19 cellular contexts compared by ENCODE assay signal in genomic region chr2:144937066-144937465, GRCh38.
"Had no signal": no experiment of that assay in that cellular context is flagged by ENCODE, and none has a peak within 500 bp of the region (broad histone marks: within the 10 kb centered on the region; RNA-seq: fewer than 3 reads in every experiment).

No MANE protein-coding gene starts in this region.

- H3K36me3 Mint-ChIP-seq: activated naive CD8-positive, alpha-beta T cell treated with anti-CD3 and anti-CD28 coated beads, Interleukin-2, amount 10 ng/mL, durations not matched to agents 7 days and 5 days had no signal

- H3K36me3 ChIP-seq: right lobe of liver, upper lobe of left lung had no signal

- H3K27ac ChIP-seq: right lobe of liver had no signal

- H3K4me3 Mint-ChIP-seq: activated B cell treated with CpG ODN at 0.5 μM for 24 hours; activated CD8-positive, alpha-beta T cell treated with anti-CD3 and anti-CD28 coated beads for 36 hours; activated naive CD8-positive, alpha-beta T cell treated with anti-CD3 and anti-CD28 coated beads, Interleukin-2, amount 10 ng/mL, durations not matched to agents 7 days and 5 days; activated T-helper 17 cell treated with anti-CD3 and anti-CD28 coated beads, Interleukin-2, amount 50 U/mL, for 72 hours; neural crest cell; T-helper 2 cell treated with Interferon-gamma antibody and Interleukin-4, amounts not matched to agents 5 μg/mL and 100 μg/mL, for 36 hours had no signal

- ATAC-seq: activated CD8-positive, alpha-beta T cell treated with anti-CD3 and anti-CD28 coated beads for 36 hours; activated T-helper 17 cell treated with anti-CD3 and anti-CD28 coated beads, Interleukin-2, amount 50 U/mL, for 72 hours; left colon; psoas muscle; right lobe of liver had no signal

- H3K9me3 Mint-ChIP-seq: activated B cell treated with CpG ODN at 0.5 μM for 24 hours; activated CD8-positive, alpha-beta T cell treated with anti-CD3 and anti-CD28 coated beads for 36 hours; activated naive CD8-positive, alpha-beta T cell treated with anti-CD3 and anti-CD28 coated beads, Interleukin-2, amount 10 ng/mL, durations not matched to agents 7 days and 5 days; activated T-helper 17 cell treated with anti-CD3 and anti-CD28 coated beads, Interleukin-2, amount 50 U/mL, for 72 hours; T-helper 2 cell treated with Interferon-gamma antibody and Interleukin-4, amounts not matched to agents 5 μg/mL and 100 μg/mL, for 36 hours had no signal

- H3K27me3 Mint-ChIP-seq: activated B cell treated with CpG ODN at 0.5 μM for 24 hours; activated naive CD8-positive, alpha-beta T cell treated with anti-CD3 and anti-CD28 coated beads, Interleukin-2, amount 10 ng/mL, durations not matched to agents 7 days and 5 days; activated T-helper 17 cell treated with anti-CD3 and anti-CD28 coated beads, Interleukin-2, amount 50 U/mL, for 72 hours had no signal

- H3K4me1 Mint-ChIP-seq: activated naive CD8-positive, alpha-beta T cell treated with anti-CD3 and anti-CD28 coated beads, Interleukin-2, amount 10 ng/mL, durations not matched to agents 7 days and 5 days; activated T-helper 17 cell treated with anti-CD3 and anti-CD28 coated beads, Interleukin-2, amount 50 U/mL, for 72 hours had no signal

- H3K9me3 ChIP-seq: psoas muscle, right lobe of liver, upper lobe of left lung had no signal

- H3K27ac Mint-ChIP-seq: activated B cell treated with CpG ODN at 0.5 μM for 24 hours; activated CD8-positive, alpha-beta T cell treated with anti-CD3 and anti-CD28 coated beads for 36 hours; activated naive CD8-positive, alpha-beta T cell treated with anti-CD3 and anti-CD28 coated beads, Interleukin-2, amount 10 ng/mL, durations not matched to agents 7 days and 5 days; activated T-helper 17 cell treated with anti-CD3 and anti-CD28 coated beads, Interleukin-2, amount 50 U/mL, for 72 hours; T-helper 2 cell treated with Interferon-gamma antibody and Interleukin-4, amounts not matched to agents 5 μg/mL and 100 μg/mL, for 36 hours had no signal

- H3K4me3 ChIP-seq: psoas muscle, right lobe of liver, upper lobe of left lung had no signal

- DNase-seq: activated B cell treated with CpG ODN at 0.5 μM for 24 hours; activated CD4-positive, alpha-beta T cell treated with anti-CD3 and anti-CD28 coated beads for 48 hours; activated CD8-positive, alpha-beta T cell treated with anti-CD3 and anti-CD28 coated beads for 36 hours; activated naive CD4-positive, alpha-beta T cell; activated naive CD8-positive, alpha-beta T cell treated with anti-CD3 and anti-CD28 coated beads, Interleukin-2, amount 10 ng/mL, durations not matched to agents 7 days and 5 days; activated T-cell treated with anti-CD3 and anti-CD28 coated beads, Interleukin-2, amount 50 U/mL, for 1 hour; amygdala; caudate nucleus; dorsolateral prefrontal cortex; hippocampal formation; left colon; psoas muscle; right lobe of liver; stimulated activated CD4-positive, alpha-beta T cell treated with anti-CD3 and anti-CD28 coated beads, Interleukin-4, amount 100 ng/mL, for 4 hours; stimulated activated naive CD4-positive, alpha-beta T cell; upper lobe of left lung had no signal

- H3K27me3 ChIP-seq: dorsolateral prefrontal cortex, right lobe of liver, upper lobe of left lung had no signal

- H3K4me1 ChIP-seq: psoas muscle had no signal
